ENCODE assay signal across 8 cellular contexts in genomic region chr1:39954870-39955546, GRCh38. TPM values are rescaled to one million over a fixed set of nuclear protein-coding genes. Genes with fewer than 3 reads are reported as not detected.
DNase-seq lines count a peak whose midpoint lies in the region; ATAC-seq, FAIRE-seq and TF ChIP-seq lines count a peak whose summit lies in the region.

MFSD2A (plus strand) TSS chr1:39955145; CDS start chr1:39955293, 148 bp downstream.

- H3K36me3 ChIP-seq in neuron (ENCODE audit: insufficient read depth, low read length), result peaks cover 14% of the 10 kb centered on the region

- DNase-seq in DMS 273 (lab: John Stamatoyannopoulos, UW; ENCODE audit: unreplicated experiment), result peak; percentile 100
- DNase-seq in LNCaP clone FGC (ENCODE audit: low read depth), result peak; percentile 72
- peak; percentile 91 to 93 for DNase-seq in SHP77 (lab: John Stamatoyannopoulos, UW)
- peak; percentile 79 for DNase-seq in activated gamma-delta T cell treated with anti-CD3 and anti-CD28 coated beads, Interleukin-2, amount 50 U/mL, for 16 hours (ENCODE audit: low read depth)
- peak; percentile 87 to 94 for DNase-seq in frontal cortex (ENCODE audit: low spot score in 2 of 2)
- peak; percentile 78 for DNase-seq in stromal cell of bone marrow (ENCODE audit: low read depth)

- peaks cover 16% of the 10 kb centered on the region for H3K4me1 ChIP-seq in neuron (ENCODE audit: insufficient read depth, low read length)

- FAIRE-seq in frontal cortex (lab: Jason Lieb, UNC), result no peak

- H2AFZ ChIP-seq in neuron (ENCODE audit: low read depth, low read length), result peak within 1 kb of the TSS; percentile 95

- H3K9me3 ChIP-seq in neuron (ENCODE audit: low read length), result no peaks in the 10 kb centered on the region

- TF ChIP-seq CTCF in LNCaP clone FGC (IDR thresholded peaks at IDR 0.05; ENCODE audit: control insufficient read depth, extremely low read depth, insufficient read depth), result no peak

- H3K27me3 ChIP-seq in neuron (ENCODE audit: insufficient read depth, low read length), result no peaks in the 10 kb centered on the region

- peak within 1 kb of the TSS; percentile 60 for H3K4me3 ChIP-seq in LNCaP clone FGC (ENCODE audit: low read depth, low read length)
- H3K4me3 ChIP-seq in neuron (ENCODE audit: low read length), result peak within 1 kb of the TSS; percentile 82

- ATAC-seq in GM21723 (IDR thresholded peaks at IDR 0.05; ENCODE audit: unreplicated experiment), result peak; percentile 68

RNA-seq across cellular contexts. Expression of gene MFSD2A, which starts in this region (rescaled TPM):
- total RNA-seq in frontal cortex, result 15.5 TPM

Comparison
In these comparisons a context has a peak if more than half of its experiments do, and no peak if none do; other contexts are left out.
1. Peak in every context shown above with its lines: DNase-seq, ATAC-seq and H3K4me3 ChIP-seq.